9 cellular contexts compared by ENCODE assay signal in genomic region chr4:145736241-145736831, GRCh38. TPM values are rescaled to one million over a fixed set of nuclear protein-coding genes. Genes with fewer than 3 reads are reported as not detected.
DNase-seq lines count a peak whose midpoint lies in the region; ATAC-seq and TF ChIP-seq lines count a peak whose summit lies in the region.
"Had no signal": no experiment of that assay in that cellular context is flagged by ENCODE, and none has a peak within 500 bp of the region (broad histone marks: within the 10 kb centered on the region; RNA-seq: fewer than 3 reads in every experiment).

No MANE protein-coding gene starts in this region.

- POLR2A ChIA-PET in activated CD8-positive, alpha-beta T cell treated with anti-CD3 and anti-CD28 coated beads, Interleukin-2, amount 10 ng/mL, durations not matched to agents 7 days and 5 days (lab: Charles Lee) = no interaction called here

- no peaks in the 10 kb centered on the region for H3K9me3 ChIP-seq in lower lobe of right lung

- no peak overlapping the region for H3K4me3 ChIP-seq in lower lobe of right lung

- DNase-seq in DMS79 treated with DMSO at 0.1 percent for 48 hours (lab: John Stamatoyannopoulos, UW) = peak; percentile 10
- no peak for DNase-seq in DMS79 (lab: John Stamatoyannopoulos, UW)
- no peak for DNase-seq in chondrocyte (ENCODE audit: low spot score)
- peak; percentile 63 for DNase-seq in lower lobe of right lung
- DNase-seq in type B pancreatic cell (ENCODE audit: extremely low spot score, unreplicated experiment) = no peak
- DNase-seq in activated CD8-positive, alpha-beta T cell treated with anti-CD3 and anti-CD28 coated beads, Interleukin-2, amount 10 ng/mL, durations not matched to agents 7 days and 5 days = no peak
- DNase-seq: NCI-H187 had no signal

- H3K36me3 Mint-ChIP-seq in chondrocyte (ENCODE audit: low read depth) = no peaks in the 10 kb centered on the region
- no peaks in the 10 kb centered on the region for H3K36me3 Mint-ChIP-seq in type B pancreatic cell
- H3K36me3 Mint-ChIP-seq in activated CD8-positive, alpha-beta T cell treated with anti-CD3 and anti-CD28 coated beads, Interleukin-2, amount 10 ng/mL, durations not matched to agents 7 days and 5 days (ENCODE audit: low read depth) = no peaks in the 10 kb centered on the region

- H3K9me3 Mint-ChIP-seq in chondrocyte (ENCODE audit: low read depth) (peaks cover 6% of the 10 kb centered on the region), type B pancreatic cell (no peaks in the 10 kb centered on the region)
- H3K9me3 Mint-ChIP-seq in activated CD8-positive, alpha-beta T cell treated with anti-CD3 and anti-CD28 coated beads, Interleukin-2, amount 10 ng/mL, durations not matched to agents 7 days and 5 days (ENCODE audit: insufficient read depth) = no peaks in the 10 kb centered on the region

- CTCF ChIA-PET in activated CD8-positive, alpha-beta T cell treated with anti-CD3 and anti-CD28 coated beads, Interleukin-2, amount 10 ng/mL, durations not matched to agents 7 days and 5 days (lab: Charles Lee) = no interaction called here

- H3K4me1 Mint-ChIP-seq in chondrocyte (ENCODE audit: low read depth) (peaks cover 75% of the 10 kb centered on the region), type B pancreatic cell (ENCODE audit: unreplicated experiment) (peaks cover 40% of the 10 kb centered on the region)
- H3K4me1 Mint-ChIP-seq in activated CD8-positive, alpha-beta T cell treated with anti-CD3 and anti-CD28 coated beads, Interleukin-2, amount 10 ng/mL, durations not matched to agents 7 days and 5 days (ENCODE audit: low read depth) = peaks cover 12% of the 10 kb centered on the region

- H3K27ac Mint-ChIP-seq in chondrocyte (ENCODE audit: unreplicated experiment) (peak overlapping the region; percentile 99), type B pancreatic cell (peak overlapping the region; percentile 98)
- H3K27ac Mint-ChIP-seq in activated CD8-positive, alpha-beta T cell treated with anti-CD3 and anti-CD28 coated beads, Interleukin-2, amount 10 ng/mL, durations not matched to agents 7 days and 5 days = no peak overlapping the region

- H3K4me1 ChIP-seq in lower lobe of right lung = peaks cover 50% of the 10 kb centered on the region

- H3K27me3 Mint-ChIP-seq in chondrocyte (ENCODE audit: low read depth) = no peaks in the 10 kb centered on the region
- no peaks in the 10 kb centered on the region for H3K27me3 Mint-ChIP-seq in type B pancreatic cell
- peaks cover 14% of the 10 kb centered on the region for H3K27me3 Mint-ChIP-seq in activated CD8-positive, alpha-beta T cell treated with anti-CD3 and anti-CD28 coated beads, Interleukin-2, amount 10 ng/mL, durations not matched to agents 7 days and 5 days (ENCODE audit: low read depth)

- H3K4me3 Mint-ChIP-seq in chondrocyte (ENCODE audit: unreplicated experiment) (no peak overlapping the region), type B pancreatic cell (no peak overlapping the region)
- H3K4me3 Mint-ChIP-seq in activated CD8-positive, alpha-beta T cell treated with anti-CD3 and anti-CD28 coated beads, Interleukin-2, amount 10 ng/mL, durations not matched to agents 7 days and 5 days = no peak overlapping the region

- peak overlapping the region; percentile 90 for H3K27ac ChIP-seq in lower lobe of right lung

- no peaks in the 10 kb centered on the region for H3K36me3 ChIP-seq in lower lobe of right lung

- H3K27me3 ChIP-seq in lower lobe of right lung (ENCODE audit: low read depth) = no peaks in the 10 kb centered on the region

- intact Hi-C loops in lower lobe of right lung (cut with DNase I) = no loop called here

- peak; percentile 64 to 70 for ATAC-seq in lower lobe of right lung
- no peak for ATAC-seq in HG03432 (IDR thresholded peaks at IDR 0.05; ENCODE audit: unreplicated experiment)
- no peak for ATAC-seq in activated CD8-positive, alpha-beta T cell treated with anti-CD3 and anti-CD28 coated beads, Interleukin-2, amount 10 ng/mL, durations not matched to agents 7 days and 5 days
- no peak for ATAC-seq in HG03280 (IDR thresholded peaks at IDR 0.05; ENCODE audit: unreplicated experiment)

- TF ChIP-seq CTCF in chondrocyte (IDR thresholded peaks at IDR 0.05) (no peak), lower lobe of right lung (IDR thresholded peaks at IDR 0.05) (no peak), type B pancreatic cell (conservative IDR thresholded peaks at IDR 0.05) (no peak)

RNA-seq across cellular contexts. Expression of gene C4orf51, which starts 56.4 kb away (rescaled TPM):
- total RNA-seq in chondrocyte (not detected in 3 replicates), lower lobe of right lung (not detected), type B pancreatic cell (ENCODE audit: low replicate concordance) (not detected in 2 replicates)
- total RNA-seq in activated CD8-positive, alpha-beta T cell treated with anti-CD3 and anti-CD28 coated beads, Interleukin-2, amount 10 ng/mL, durations not matched to agents 7 days and 5 days = not detected

Comparison
In these comparisons a context has a peak if more than half of its experiments do, and no peak if none do; other contexts are left out.
1. DNase-seq: peak in DMS79 treated with DMSO at 0.1 percent for 48 hours (single experiment) and lower lobe of right lung (single experiment); none in DMS79 (single experiment), chondrocyte (single experiment), type B pancreatic cell (single experiment) and activated CD8-positive, alpha-beta T cell treated with anti-CD3 and anti-CD28 coated beads, Interleukin-2, amount 10 ng/mL, durations not matched to agents 7 days and 5 days (single experiment).
2. ATAC-seq: peak in lower lobe of right lung (2 of 2); none in HG03432 (single experiment), activated CD8-positive, alpha-beta T cell treated with anti-CD3 and anti-CD28 coated beads, Interleukin-2, amount 10 ng/mL, durations not matched to agents 7 days and 5 days (single experiment) and HG03280 (single experiment).